ENCODE assay signal across 19 cellular contexts in the genomic region with DNA sequence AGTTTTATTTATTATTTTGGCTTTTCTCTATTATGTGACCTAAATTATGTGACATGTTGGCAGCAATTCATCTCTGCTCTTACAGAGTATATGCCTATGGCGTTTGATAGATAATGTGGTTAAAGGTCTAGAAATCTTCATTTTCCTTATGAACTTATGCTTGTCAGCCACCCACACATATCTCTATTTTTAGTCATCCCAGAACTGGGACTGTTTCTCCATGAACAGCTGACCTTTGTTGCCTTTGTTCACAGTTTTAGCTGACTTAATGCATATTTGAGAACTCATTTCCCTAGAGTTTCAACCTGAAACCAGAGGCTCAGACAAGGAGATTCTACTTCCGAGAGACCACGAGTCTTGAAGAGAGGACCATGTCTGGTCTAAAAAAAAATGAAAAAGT.
A peak's percentile ranks its signal among the peaks of the same experiment; 100 is the strongest.
DNase-seq lines count a peak whose midpoint lies in the region; ATAC-seq and TF ChIP-seq lines count a peak whose summit lies in the region.
"Had no signal": no experiment of that assay in that cellular context is flagged by ENCODE, and none has a peak within 500 bp of the region (broad histone marks: within the 10 kb centered on the region; RNA-seq: fewer than 3 reads in every experiment).

No MANE protein-coding gene starts in this region.

- no peak overlapping the region for H3K4me3 ChIP-seq in cardiac fibroblast (replicated peaks in 1 of 2; ENCODE audit: low read depth in 2 of 2, low read length in 2 of 2)

- TF ChIP-seq CTCF in cardiac fibroblast (IDR thresholded peaks at IDR 0.05; ENCODE audit: low read depth, low read length) (no peak), CD14-positive monocyte (IDR thresholded peaks at IDR 0.05) (no peak)

- no peaks in the 10 kb centered on the region for H3K4me1 Mint-ChIP-seq in activated naive CD4-positive, alpha-beta T cell treated with anti-CD3 and anti-CD28 coated beads, Interleukin-2, amount 10 ng/mL, durations not matched to agents 7 days and 5 days
- no peaks in the 10 kb centered on the region for H3K4me1 Mint-ChIP-seq in CD14-positive monocyte

- no peak overlapping the region for H3K4me3 Mint-ChIP-seq in activated naive CD4-positive, alpha-beta T cell treated with anti-CD3 and anti-CD28 coated beads, Interleukin-2, amount 10 ng/mL, durations not matched to agents 7 days and 5 days
- no peak overlapping the region for H3K4me3 Mint-ChIP-seq in CD14-positive monocyte
- H3K4me3 Mint-ChIP-seq: activated CD4-positive, alpha-beta T cell treated with anti-CD3 and anti-CD28 coated beads, Interleukin-2, amount 10 ng/mL, durations not matched to agents 24 days and 14 days; stimulated activated naive B cell treated with anti-CD40 and anti-IgM and Interleukin-4, amounts not matched to agents 10 μg/mL and 1 μg/mL and 100 μg/mL, for 72 hours; T-helper 2 cell treated with Interferon-gamma antibody and Interleukin-4, amounts not matched to agents 5 μg/mL and 100 μg/mL, for 36 hours had no signal

- ATAC-seq in activated naive CD4-positive, alpha-beta T cell treated with anti-CD3 and anti-CD28 coated beads, Interleukin-2, amount 50 U/mL, for 72 hours = peak; percentile 36 to 68
- ATAC-seq in left lobe of liver (peak; percentile 18), HG02884 (IDR thresholded peaks at IDR 0.05; ENCODE audit: unreplicated experiment) (no peak)
- ATAC-seq: stimulated activated naive B cell treated with anti-CD40 and anti-IgM and Interleukin-4, amounts not matched to agents 10 μg/mL and 1 μg/mL and 100 μg/mL, for 72 hours had no signal

- H3K9me3 Mint-ChIP-seq in activated naive CD4-positive, alpha-beta T cell treated with anti-CD3 and anti-CD28 coated beads, Interleukin-2, amount 50 U/mL, for 72 hours = peaks cover 5 to 6% of the 10 kb centered on the region in 2 donors
- peaks cover 5% of the 10 kb centered on the region for H3K9me3 Mint-ChIP-seq in activated naive CD4-positive, alpha-beta T cell treated with anti-CD3 and anti-CD28 coated beads, Interleukin-2, amount 10 ng/mL, durations not matched to agents 7 days and 5 days
- H3K9me3 Mint-ChIP-seq in CD14-positive monocyte = peaks cover 0 to 11% (median 4%) of the 10 kb centered on the region in 7 donors

- CTCF ChIA-PET in activated naive CD4-positive, alpha-beta T cell treated with anti-CD3 and anti-CD28 coated beads, Interleukin-2, amount 10 ng/mL, durations not matched to agents 7 days and 5 days (lab: Charles Lee) = no interaction called here

- no peak for DNase-seq in activated naive CD4-positive, alpha-beta T cell treated with anti-CD3 and anti-CD28 coated beads, Interleukin-2, amount 50 U/mL, for 72 hours (ENCODE audit: low spot score in 2 of 2)
- no peak for DNase-seq in activated naive CD4-positive, alpha-beta T cell treated with anti-CD3 and anti-CD28 coated beads, Interleukin-2, amount 10 ng/mL, durations not matched to agents 7 days and 5 days
- DNase-seq in cardiac fibroblast (ENCODE audit: low read depth in 2 of 2) (peak; percentile 61 to 76), left lobe of liver (ENCODE audit: low spot score) (no peak), smooth muscle cell of the brain vasculature (ENCODE audit: low read depth, low spot score) (peak; percentile 35), CD14-positive monocyte (ENCODE audit: low spot score) (no peak), NCI-H748 treated with DMSO at 0.1 percent for 48 hours (lab: John Stamatoyannopoulos, UW) (no peak)
- DNase-seq: activated CD4-positive, alpha-beta T cell treated with anti-CD3 and anti-CD28 coated beads, Interleukin-2, amount 10 ng/mL, durations not matched to agents 24 days and 14 days; activated T-cell treated with anti-CD3 and anti-CD28 coated beads, Interleukin-2, amount 50 U/mL, for 48 hours; effector CD4-positive, alpha-beta T cell; islet precursor cell; MV-4-11; NCI-H2171 treated with DMSO at 0.1 percent for 48 hours; NK-92 treated with Interleukin-12 subunit alpha and Interleukin-12 subunit beta, amount 100 ng/mL, for 24 hours; retina; Right ventricle myocardium superior; stimulated activated naive B cell treated with anti-CD40 and anti-IgM and Interleukin-4, amounts not matched to agents 10 μg/mL and 1 μg/mL and 100 μg/mL, for 72 hours had no signal

- H3K27ac Mint-ChIP-seq in activated naive CD4-positive, alpha-beta T cell treated with anti-CD3 and anti-CD28 coated beads, Interleukin-2, amount 50 U/mL, for 72 hours = no peak overlapping the region
- no peak overlapping the region for H3K27ac Mint-ChIP-seq in activated naive CD4-positive, alpha-beta T cell treated with anti-CD3 and anti-CD28 coated beads, Interleukin-2, amount 10 ng/mL, durations not matched to agents 7 days and 5 days
- no peak overlapping the region for H3K27ac Mint-ChIP-seq in CD14-positive monocyte
- H3K27ac Mint-ChIP-seq: activated CD4-positive, alpha-beta T cell treated with anti-CD3 and anti-CD28 coated beads, Interleukin-2, amount 10 ng/mL, durations not matched to agents 24 days and 14 days; stimulated activated naive B cell treated with anti-CD40 and anti-IgM and Interleukin-4, amounts not matched to agents 10 μg/mL and 1 μg/mL and 100 μg/mL, for 72 hours; T-helper 2 cell treated with Interferon-gamma antibody and Interleukin-4, amounts not matched to agents 5 μg/mL and 100 μg/mL, for 36 hours had no signal

- H3K36me3 Mint-ChIP-seq in activated naive CD4-positive, alpha-beta T cell treated with anti-CD3 and anti-CD28 coated beads, Interleukin-2, amount 50 U/mL, for 72 hours = peaks cover 6 to 8% of the 10 kb centered on the region in 2 donors
- no peaks in the 10 kb centered on the region for H3K36me3 Mint-ChIP-seq in activated naive CD4-positive, alpha-beta T cell treated with anti-CD3 and anti-CD28 coated beads, Interleukin-2, amount 10 ng/mL, durations not matched to agents 7 days and 5 days
- no peaks in the 10 kb centered on the region for H3K36me3 Mint-ChIP-seq in CD14-positive monocyte

- H3K27me3 Mint-ChIP-seq in activated naive CD4-positive, alpha-beta T cell treated with anti-CD3 and anti-CD28 coated beads, Interleukin-2, amount 10 ng/mL, durations not matched to agents 7 days and 5 days = no peaks in the 10 kb centered on the region
- H3K27me3 Mint-ChIP-seq in CD14-positive monocyte (ENCODE audit: low read depth in 3 of 3) = no peaks in the 10 kb centered on the region
- H3K27me3 Mint-ChIP-seq: activated CD4-positive, alpha-beta T cell treated with anti-CD3 and anti-CD28 coated beads, Interleukin-2, amount 10 ng/mL, durations not matched to agents 24 days and 14 days; stimulated activated naive B cell treated with anti-CD40 and anti-IgM and Interleukin-4, amounts not matched to agents 10 μg/mL and 1 μg/mL and 100 μg/mL, for 72 hours had no signal

- intact Hi-C loops in CD14-positive monocyte (cut with micrococcal nuclease) = no loop called here

Comparison
In these comparisons a context has a peak if more than half of its experiments do, and no peak if none do; other contexts are left out.
1. DNase-seq: peak in cardiac fibroblast (2 of 2) and smooth muscle cell of the brain vasculature (single experiment); none in activated naive CD4-positive, alpha-beta T cell treated with anti-CD3 and anti-CD28 coated beads, Interleukin-2, amount 50 U/mL, for 72 hours (0 of 2), activated naive CD4-positive, alpha-beta T cell treated with anti-CD3 and anti-CD28 coated beads, Interleukin-2, amount 10 ng/mL, durations not matched to agents 7 days and 5 days (single experiment), left lobe of liver (single experiment), CD14-positive monocyte (single experiment) and NCI-H748 treated with DMSO at 0.1 percent for 48 hours (single experiment).